Comparison of ENCODE assay signal across 11 cellular contexts in the genomic region with DNA sequence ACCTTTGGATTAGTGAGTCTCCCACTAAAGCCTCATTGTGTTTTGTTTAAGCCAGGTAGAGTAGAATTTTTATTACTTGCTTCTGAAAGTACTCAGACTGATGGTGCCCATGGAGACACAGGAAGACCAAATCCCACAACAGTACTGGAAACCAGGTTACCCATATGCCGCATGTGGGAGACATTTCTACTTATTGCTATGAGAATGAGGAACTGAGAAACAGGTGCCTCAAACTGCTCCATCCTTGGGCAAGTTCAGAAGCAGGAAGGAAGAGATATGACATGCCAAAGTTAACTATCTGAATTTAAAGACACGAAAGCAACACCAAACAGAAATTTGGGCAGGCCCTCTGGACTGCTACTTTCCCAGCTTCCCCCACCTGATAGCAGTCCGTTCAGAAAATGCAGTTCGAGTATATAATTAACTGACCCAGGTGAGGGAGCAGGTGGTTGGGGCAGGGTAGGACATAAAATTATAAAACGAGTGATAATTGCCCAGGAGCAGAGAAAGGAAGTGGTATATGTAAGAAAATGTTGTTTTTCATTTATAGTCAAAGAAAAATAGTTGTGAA.
DNase-seq lines count a peak whose midpoint lies in the region; ATAC-seq and TF ChIP-seq lines count a peak whose summit lies in the region.
"Had no signal": no experiment of that assay in that cellular context is flagged by ENCODE, and none has a peak within 500 bp of the region (broad histone marks: within the 10 kb centered on the region; RNA-seq: fewer than 3 reads in every experiment).

No MANE protein-coding gene starts in this region.

- ATAC-seq in GM19351 (IDR thresholded peaks at IDR 0.05; ENCODE audit: unreplicated experiment) (peak; percentile 95), HG02870 (IDR thresholded peaks at IDR 0.05; ENCODE audit: unreplicated experiment) (peak; percentile 96), HG03575 (IDR thresholded peaks at IDR 0.05; ENCODE audit: extremely low read depth, insufficient number of reproducible peaks, low FRiP score, unreplicated experiment) (peak; percentile 70)
- ATAC-seq: A549 had no signal

- no peaks in the 10 kb centered on the region for H3K36me3 Mint-ChIP-seq in osteocyte (ENCODE audit: unreplicated experiment)

- no peak overlapping the region for H3K27ac Mint-ChIP-seq in osteocyte (ENCODE audit: unreplicated experiment)
- H3K27ac Mint-ChIP-seq: stimulated activated naive CD8-positive, alpha-beta T cell treated with anti-CD3 and anti-CD28 coated beads, Interleukin-15, Interleukin-2, amounts not matched to agents 100 ng/mL and 50 ng/mL, for 24 hours had no signal

- no peak for TF ChIP-seq CTCF in osteocyte (IDR thresholded peaks at IDR 0.05)

- peak; percentile 5 for DNase-seq in CMK (ENCODE audit: low read depth)
- DNase-seq in islet precursor cell: no peak
- DNase-seq in SW480 (ENCODE audit: low spot score): no peak
- no peak for DNase-seq in activated T-cell treated with anti-CD3 and anti-CD28 coated beads, Interleukin-2, amount 50 U/mL, for 48 hours
- DNase-seq in osteocyte (ENCODE audit: extremely low spot score, unreplicated experiment): no peak
- DNase-seq: GF-D8 had no signal

- H3K4me1 Mint-ChIP-seq in osteocyte (ENCODE audit: unreplicated experiment): no peaks in the 10 kb centered on the region

- no peaks in the 10 kb centered on the region for H3K9me3 Mint-ChIP-seq in osteocyte (ENCODE audit: unreplicated experiment)

- H3K4me3 Mint-ChIP-seq in osteocyte (ENCODE audit: unreplicated experiment): no peak overlapping the region
- H3K4me3 Mint-ChIP-seq: stimulated activated naive CD8-positive, alpha-beta T cell treated with anti-CD3 and anti-CD28 coated beads, Interleukin-15, Interleukin-2, amounts not matched to agents 100 ng/mL and 50 ng/mL, for 24 hours had no signal

- H3K27me3 Mint-ChIP-seq in osteocyte (ENCODE audit: unreplicated experiment): peaks cover 19% of the 10 kb centered on the region
- H3K27me3 Mint-ChIP-seq: stimulated activated naive CD8-positive, alpha-beta T cell treated with anti-CD3 and anti-CD28 coated beads, Interleukin-15, Interleukin-2, amounts not matched to agents 100 ng/mL and 50 ng/mL, for 24 hours had no signal
